8 cellular contexts compared by ENCODE assay signal in the genomic region with DNA sequence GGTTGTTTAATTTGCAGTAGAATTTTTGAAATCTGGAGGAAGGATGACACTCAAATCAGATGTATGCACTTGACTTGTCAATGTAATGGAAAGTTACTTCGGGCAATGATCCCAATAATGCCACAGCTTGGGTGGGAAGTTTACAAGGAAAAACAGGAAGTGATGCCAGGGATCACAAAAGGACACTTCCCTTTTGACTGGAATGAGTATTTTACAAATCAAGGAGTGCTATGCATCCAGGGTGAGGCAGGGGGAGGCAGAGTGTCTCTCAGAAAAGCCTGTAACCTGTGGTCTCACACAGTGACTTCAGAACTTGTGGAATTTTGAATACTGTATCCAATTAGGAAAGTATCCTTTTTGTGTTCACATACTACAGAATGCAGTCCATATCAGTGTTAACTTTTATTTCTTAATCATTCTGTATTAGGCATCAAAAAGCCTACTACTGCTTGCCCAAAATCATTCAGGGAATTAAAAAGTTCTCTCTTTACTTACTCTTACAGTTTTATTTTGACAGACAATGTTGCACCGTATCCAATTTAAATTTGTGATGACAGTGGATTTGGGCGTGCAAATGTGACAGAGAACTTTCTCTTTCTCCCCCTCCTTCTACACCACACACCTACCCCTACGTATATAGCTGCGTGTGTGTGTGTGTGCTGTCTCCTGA.
DNase-seq lines count a peak whose midpoint lies in the region; ATAC-seq, FAIRE-seq and TF ChIP-seq lines count a peak whose summit lies in the region.

No MANE protein-coding gene starts in this region.

- no peak for FAIRE-seq in D721Med (lab: Jason Lieb, UNC)

- ATAC-seq in GM21447 (IDR thresholded peaks at IDR 0.05; ENCODE audit: unreplicated experiment): no peak
- ATAC-seq in activated CD4-positive, CD25-positive, alpha-beta regulatory T cell treated with anti-CD3 and anti-CD28 coated beads, Interleukin-2, amount 50 U/mL, for 24 hours: no peak

- no peak for DNase-seq in D721Med (ENCODE audit: insufficient read length, low spot score)
- DNase-seq in amniotic epithelial cell (ENCODE audit: low read depth): peak; percentile 74
- peak; percentile 82 for DNase-seq in islet precursor cell
- peak; percentile 45 for DNase-seq in ureter (ENCODE audit: low spot score)
- no peak for DNase-seq in activated effector memory CD4-positive, alpha-beta T cell treated with anti-CD3 and anti-CD28 coated beads, Interleukin-2, amount 50 U/mL, for 16 hours

- TF ChIP-seq CTCF in D721Med (IDR thresholded peaks at IDR 0.05; ENCODE audit: insufficient read depth, missing control alignments) (peak; percentile 68), LNCAP (IDR thresholded peaks at IDR 0.05) (peak; percentile 81)

Comparison
In these comparisons a context has a peak if more than half of its experiments do, and no peak if none do; other contexts are left out.
1. DNase-seq: peak in amniotic epithelial cell (single experiment), islet precursor cell (single experiment) and ureter (single experiment); none in D721Med (single experiment) and activated effector memory CD4-positive, alpha-beta T cell treated with anti-CD3 and anti-CD28 coated beads, Interleukin-2, amount 50 U/mL, for 16 hours (single experiment).